In genomic region chr2:104733544-104733943, GRCh38 we compare ENCODE assay signal across 1 cellular context.
TF ChIP-seq lines count a peak whose summit lies in the region.

No MANE protein-coding gene starts in this region.

TF ChIP-seq in A549, 52 proteins besides CTCF, POLR2A, EP300 and RAD21 (continued from another document):
- TF ChIP-seq RARB (CRISPR knock-in tag; IDR thresholded peaks at IDR 0.05) (no peak), USF2 (IDR thresholded peaks at IDR 0.05) (no peak), ESRRA (IDR thresholded peaks at IDR 0.05; ENCODE audit: borderline replicate concordance, low read length) (no peak), MAFK (IDR thresholded peaks at IDR 0.05; ENCODE audit: partially characterized antibody) (no peak)
